21 cellular contexts compared by ENCODE assay signal in genomic region chr1:96358057-96358456, GRCh38.
"Had no signal": no experiment of that assay in that cellular context is flagged by ENCODE, and none has a peak within 500 bp of the region (broad histone marks: within the 10 kb centered on the region; RNA-seq: fewer than 3 reads in every experiment).

No MANE protein-coding gene starts in this region.

- H3K27me3 ChIP-seq: MG63 had no signal

- ATAC-seq: Panc1, PC-3 had no signal

- H3K9me3 ChIP-seq: MG63, SK-N-SH had no signal

- H3K4me3 ChIP-seq: MG63 had no signal

- H3K4me2 ChIP-seq: SK-N-SH had no signal

- H3K36me3 ChIP-seq: MG63 had no signal

- FAIRE-seq: HTR-8/SVneo had no signal

- DNase-seq: Karpas-422, KG1, MG63, NCI-H1092, NCI-H1105 treated with DMSO at 0.1 percent for 48 hours, NCI-H1417 treated with DMSO at 0.1 percent for 48 hours, NCI-H146, NCI-H187, NCI-H2029, NCI-H2081 treated with DMSO at 0.1 percent for 48 hours, NCI-H2171, NCI-H226, NCI-H526 treated with DMSO at 0.1 percent for 48 hours, NCI-H748 treated with DMSO at 0.1 percent for 48 hours, PC-3, SHP77, SK-N-SH, T-helper 1 cell had no signal

- H3K27ac ChIP-seq: RWPE1 had no signal
